In genomic region chr21:38290809-38291208, GRCh38 we compare ENCODE assay signal across 20 cellular contexts. TPM values are rescaled to one million over a fixed set of nuclear protein-coding genes. Genes with fewer than 3 reads are reported as not detected.
"Had no signal": no experiment of that assay in that cellular context is flagged by ENCODE, and none has a peak within 500 bp of the region (broad histone marks: within the 10 kb centered on the region; RNA-seq: fewer than 3 reads in every experiment).

No MANE protein-coding gene starts in this region.

- H3K4me3 Mint-ChIP-seq: activated B cell treated with CpG ODN at 0.5 μM for 24 hours; activated CD4-positive, alpha-beta T cell treated with anti-CD3 and anti-CD28 coated beads, Interleukin-2, amount 10 ng/mL, durations not matched to agents 7 days and 5 days; activated naive CD4-positive, alpha-beta T cell treated with anti-CD3 and anti-CD28 coated beads, Interleukin-2, amount 50 U/mL, for 24 hours; activated T-helper 17 cell treated with anti-CD3 and anti-CD28 coated beads, Interleukin-2, amount 50 U/mL, for 72 hours; brain; mesothelial cell of epicardium; naive B cell; T-helper 1 cell treated with Interleukin-12 subunit alpha and Interleukin-12 subunit beta and Interleukin-4 antibody, amounts not matched to agents 30 μg/mL and 1 μg/mL, for 36 hours had no signal

- H3K9me3 ChIP-seq: heart right ventricle, suprapubic skin, upper lobe of right lung had no signal

- DNase-seq: activated B cell treated with CpG ODN at 0.5 μM for 24 hours; activated CD4-positive, alpha-beta T cell treated with anti-CD3 and anti-CD28 coated beads, Interleukin-2, amount 10 ng/mL, durations not matched to agents 7 days and 5 days; activated T-cell treated with anti-CD3 and anti-CD28 coated beads for 4 hours; cerebellar nuclear complex; foreskin melanocyte; heart right ventricle; islet precursor cell; left ventricle myocardium superior; naive B cell; right cardiac atrium; stimulated activated CD4-positive, alpha-beta T cell treated with anti-CD3 and anti-CD28 coated beads, Interleukin-12 subunit alpha, Interleukin-12 subunit beta, amount 100 ng/mL, for 4 hours; stimulated activated naive CD4-positive, alpha-beta T cell treated with Interleukin-2 at 50 U/mL for 16 hours; upper lobe of right lung had no signal

- H3K27ac Mint-ChIP-seq: activated B cell treated with CpG ODN at 0.5 μM for 24 hours; activated CD4-positive, alpha-beta T cell treated with anti-CD3 and anti-CD28 coated beads, Interleukin-2, amount 10 ng/mL, durations not matched to agents 7 days and 5 days; activated naive CD4-positive, alpha-beta T cell treated with anti-CD3 and anti-CD28 coated beads, Interleukin-2, amount 50 U/mL, for 24 hours; activated T-helper 17 cell treated with anti-CD3 and anti-CD28 coated beads, Interleukin-2, amount 50 U/mL, for 72 hours; brain; mesothelial cell of epicardium; naive B cell; progenitor cell of endocrine pancreas; T-helper 1 cell treated with Interleukin-12 subunit alpha and Interleukin-12 subunit beta and Interleukin-4 antibody, amounts not matched to agents 30 μg/mL and 1 μg/mL, for 36 hours had no signal

- ATAC-seq: activated T-helper 17 cell treated with anti-CD3 and anti-CD28 coated beads, Interleukin-2, amount 50 U/mL, for 72 hours; heart right ventricle; left ventricle myocardium superior; right cardiac atrium; upper lobe of right lung had no signal

- H3K36me3 ChIP-seq: heart right ventricle, suprapubic skin, upper lobe of right lung had no signal

- H3K27me3 Mint-ChIP-seq: brain had no signal

- H3K27me3 ChIP-seq: heart right ventricle, suprapubic skin, upper lobe of right lung had no signal

- H3K9me3 Mint-ChIP-seq: activated B cell treated with CpG ODN at 0.5 μM for 24 hours; activated CD4-positive, alpha-beta T cell treated with anti-CD3 and anti-CD28 coated beads, Interleukin-2, amount 10 ng/mL, durations not matched to agents 7 days and 5 days; activated naive CD4-positive, alpha-beta T cell treated with anti-CD3 and anti-CD28 coated beads, Interleukin-2, amount 50 U/mL, for 24 hours; activated T-helper 17 cell treated with anti-CD3 and anti-CD28 coated beads, Interleukin-2, amount 50 U/mL, for 72 hours; naive B cell; T-helper 1 cell treated with Interleukin-12 subunit alpha and Interleukin-12 subunit beta and Interleukin-4 antibody, amounts not matched to agents 30 μg/mL and 1 μg/mL, for 36 hours had no signal

- H3K4me1 Mint-ChIP-seq: activated B cell treated with CpG ODN at 0.5 μM for 24 hours; activated T-helper 17 cell treated with anti-CD3 and anti-CD28 coated beads, Interleukin-2, amount 50 U/mL, for 72 hours; naive B cell had no signal

- H3K27ac ChIP-seq: suprapubic skin had no signal

- H3K36me3 Mint-ChIP-seq: activated naive CD4-positive, alpha-beta T cell treated with anti-CD3 and anti-CD28 coated beads, Interleukin-2, amount 50 U/mL, for 24 hours; brain; mesothelial cell of epicardium; naive B cell had no signal

- H3K4me3 ChIP-seq: heart right ventricle, suprapubic skin, upper lobe of right lung had no signal

RNA-seq across cellular contexts. Expression of gene KCNJ15, which starts 34.0 kb away (rescaled TPM):
- total RNA-seq: activated B cell treated with CpG ODN at 0.5 μM for 24 hours; activated CD4-positive, alpha-beta T cell treated with anti-CD3 and anti-CD28 coated beads, Interleukin-2, amount 10 ng/mL, durations not matched to agents 7 days and 5 days had no signal
